ENCODE assay signal across 15 cellular contexts in the genomic region with DNA sequence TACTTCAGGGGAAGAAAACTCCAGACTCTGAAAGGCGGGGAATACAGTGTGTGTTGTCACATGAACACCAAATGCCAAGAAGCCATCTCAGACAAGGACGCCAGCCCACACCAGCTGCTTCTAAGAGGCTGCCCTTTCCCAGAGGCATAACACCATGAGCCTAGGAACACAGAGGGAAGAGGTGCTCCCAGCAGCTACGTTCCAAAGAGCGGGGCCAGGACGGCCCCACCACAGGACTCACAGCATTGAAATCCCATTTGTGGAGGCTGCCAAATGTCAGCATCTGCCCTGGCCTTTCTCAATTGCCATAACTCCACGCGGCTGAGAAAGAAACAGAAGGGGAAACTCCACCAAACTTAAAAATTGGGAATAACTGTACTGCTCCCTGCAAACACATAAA. TPM values are rescaled to one million over a fixed set of nuclear protein-coding genes. Genes with fewer than 3 reads are reported as not detected.
A peak's percentile ranks its signal among the peaks of the same experiment; 100 is the strongest.
DNase-seq lines count a peak whose midpoint lies in the region; ATAC-seq, FAIRE-seq and TF ChIP-seq lines count a peak whose summit lies in the region.
"Had no signal": no experiment of that assay in that cellular context is flagged by ENCODE, and none has a peak within 500 bp of the region (broad histone marks: within the 10 kb centered on the region; RNA-seq: fewer than 3 reads in every experiment).

No MANE protein-coding gene starts in this region.

- peak overlapping the region; percentile 49 for H3K18ac ChIP-seq in neuronal stem cell (ENCODE audit: low read length)

- TF ChIP-seq RAD21 in A549 (conservative IDR thresholded peaks at IDR 0.05 in 1 of 2, IDR thresholded peaks at IDR 0.05 in 1 of 2) = no peak

- no peak overlapping the region for H4K8ac ChIP-seq in neuronal stem cell (ENCODE audit: low read depth, low read length)

- H3K27ac ChIP-seq in A549 = peak overlapping the region; percentile 82 to 89
- H3K27ac ChIP-seq in neuronal stem cell (replicated peaks; ENCODE audit: low read length) = no peak overlapping the region
- no peak overlapping the region for H3K27ac ChIP-seq in OCI-LY7 (ENCODE audit: low read depth, low read length, poor library complexity, severe bottlenecking)
- H3K27ac ChIP-seq: SJCRH30 had no signal

- no peak for DNase-seq in A549 (ENCODE audit: low read depth in 1 of 2, low spot score in 1 of 2)
- DNase-seq in MG63 = peak; percentile 61
- peak; percentile 59 to 83 for DNase-seq in foreskin fibroblast
- no peak for DNase-seq in neuronal stem cell (ENCODE audit: low spot score)
- no peak for DNase-seq in immature natural killer cell
- DNase-seq in OCI-LY7 (ENCODE audit: low spot score) = no peak
- no peak for DNase-seq in NCI-H345 (lab: John Stamatoyannopoulos, UW)
- DNase-seq: activated naive CD4-positive, alpha-beta T cell treated with anti-CD3 and anti-CD28 coated beads, Interleukin-2, amount 50 U/mL, for 16 hours; cortex of kidney; naive thymus-derived CD4-positive, alpha-beta T cell; NCI-H187 treated with DMSO at 0.1 percent for 48 hours; NK-92 treated with Interleukin-12 subunit alpha and Interleukin-12 subunit beta, amount 100 ng/mL, for 24 hours; SJCRH30 had no signal

- H3K27me3 ChIP-seq in MG63 (no peaks in the 10 kb centered on the region), neuronal stem cell (ENCODE audit: control insufficient read depth in 3 of 3, insufficient read depth in 3 of 3, low read depth in 1 of 3, low read length in 3 of 3) (no peaks in the 10 kb centered on the region)

- peaks cover 46 to 47% of the 10 kb centered on the region in 2 donors for H3K4me1 Mint-ChIP-seq in immature natural killer cell

- no peak overlapping the region for H2AK5ac ChIP-seq in neuronal stem cell (ENCODE audit: low read depth, low read length)

- FAIRE-seq in A549 (lab: Jason Lieb, UNC) = no peak

- H3K36me3 Mint-ChIP-seq in immature natural killer cell = no peaks in the 10 kb centered on the region
- H3K36me3 Mint-ChIP-seq: naive thymus-derived CD4-positive, alpha-beta T cell had no signal

- peaks cover 2 to 20% (median 6%) of the 10 kb centered on the region in 3 donors for H3K27me3 Mint-ChIP-seq in immature natural killer cell (ENCODE audit: low read depth in 3 of 3)
- H3K27me3 Mint-ChIP-seq: type B pancreatic cell had no signal

- no peak overlapping the region for H2BK120ac ChIP-seq in neuronal stem cell (ENCODE audit: low read depth, low read length)

- no peaks in the 10 kb centered on the region for H3K79me1 ChIP-seq in neuronal stem cell (ENCODE audit: low read depth, low read length)

- TF ChIP-seq EP300 in A549 (IDR thresholded peaks at IDR 0.05) = no peak

- no peak overlapping the region for H3K27ac Mint-ChIP-seq in immature natural killer cell

- H2AFZ ChIP-seq in neuronal stem cell (ENCODE audit: low read length) (peak overlapping the region; percentile 63), OCI-LY7 (ENCODE audit: low read length) (no peak overlapping the region)

- no peak overlapping the region for H4K91ac ChIP-seq in neuronal stem cell (ENCODE audit: low read depth, low read length, poor library complexity)

- CTCF ChIA-PET in A549 (lab: Yijun Ruan, JAX) = interaction anchor here (1.3 to 3.6 kb wide), 7 partner anchors 9 to 33 kb away, joined by 3 to 15 read pairs (median 6); no protein-coding TSS in a partner anchor
- CTCF ChIA-PET in OCI-LY7 (lab: Charles Lee; ENCODE audit: unreplicated experiment) = no interaction called here

- no peaks in the 10 kb centered on the region for H3K9me3 ChIP-seq in A549
- H3K9me3 ChIP-seq in MG63 = no peaks in the 10 kb centered on the region
- peaks cover 0 to 2% of the 10 kb centered on the region in 2 donors for H3K9me3 ChIP-seq in neuronal stem cell (replicated peaks in 1 of 2; ENCODE audit: control insufficient read depth in 2 of 2, insufficient read depth in 1 of 2, low read depth in 1 of 2, low read length in 2 of 2)
- no peaks in the 10 kb centered on the region for H3K9me3 ChIP-seq in OCI-LY7 (ENCODE audit: low read length)
- H3K9me3 ChIP-seq: SJCRH30 had no signal

- no peak for TF ChIP-seq POLR2A in A549 (IDR thresholded peaks at IDR 0.05; ENCODE audit: low read length)

- ATAC-seq in A549 = peak in 1 of 2 experiments; percentile 16; a peak in 3 of 6 replicates
- ATAC-seq in HG03571 (IDR thresholded peaks at IDR 0.05; ENCODE audit: unreplicated experiment) = no peak
- ATAC-seq: naive thymus-derived CD4-positive, alpha-beta T cell had no signal

- H3K23ac ChIP-seq in neuronal stem cell (ENCODE audit: low read depth, low read length, poor library complexity) = no peak overlapping the region

- WGBS in A549 (ENCODE audit: missing lambda C conversion rate) = 94% methylated on average over 7 of the region's 7 CpGs
- WGBS in neuronal stem cell (ENCODE audit: extremely low coverage in 2 of 2, insufficient read length in 2 of 2, insufficient replicate concordance in 1 of 2), 2 donors = no CpG with 5 or more reads among the region's 7 CpGs

- no peak overlapping the region for H3K9ac ChIP-seq in neuronal stem cell (ENCODE audit: low read depth, low read length, poor library complexity)

- no peak overlapping the region for H3K14ac ChIP-seq in neuronal stem cell (ENCODE audit: low read length)

- no peak overlapping the region for H3K4ac ChIP-seq in neuronal stem cell (ENCODE audit: low read length)

- no TSS peak for BruUV-seq in OCI-LY7 (replicated peaks; lab: Mats Ljungman, UMichigan)

- H3K4me3 ChIP-seq in A549 (no peak overlapping the region), MG63 (no peak overlapping the region), foreskin fibroblast (ENCODE audit: low read depth in 1 of 2, low read length in 2 of 2) (no peak overlapping the region), neuronal stem cell (ENCODE audit: low read length in 2 of 2) (no peak overlapping the region), OCI-LY7 (ENCODE audit: low read depth, low read length, poor library complexity, severe bottlenecking) (no peak overlapping the region)
- H3K4me3 ChIP-seq: SJCRH30 had no signal

- H3K9me2 ChIP-seq in OCI-LY7 (ENCODE audit: insufficient read depth, low read length) = no peaks in the 10 kb centered on the region

- H3K4me1 ChIP-seq in A549 (peaks cover 33% of the 10 kb centered on the region), neuronal stem cell (ENCODE audit: control insufficient read depth in 2 of 2, insufficient read depth in 1 of 2, low read depth in 1 of 2, low read length in 2 of 2) (peaks cover 0 to 2% of the 10 kb centered on the region in 2 donors), OCI-LY7 (ENCODE audit: insufficient read depth, low read length, poor library complexity, severe bottlenecking) (peaks cover 3% of the 10 kb centered on the region)
- H3K4me1 ChIP-seq: SJCRH30 had no signal

- H3K79me2 ChIP-seq in OCI-LY7 (ENCODE audit: insufficient read depth, low read depth, low read length) = no peaks in the 10 kb centered on the region

- no peaks in the 10 kb centered on the region for H3K9me3 Mint-ChIP-seq in immature natural killer cell
- H3K9me3 Mint-ChIP-seq: naive thymus-derived CD4-positive, alpha-beta T cell had no signal

- POLR2A ChIA-PET in A549 (lab: Yijun Ruan, JAX) (interaction anchor here (1.3 to 1.9 kb wide), 4 partner anchors 15 to 28 kb away, joined by 3 to 17 read pairs (median 8); a partner anchor contains a TSS), OCI-LY7 (lab: Charles Lee) (no interaction called here)

- H3K36me3 ChIP-seq in MG63 = no peaks in the 10 kb centered on the region
- H3K36me3 ChIP-seq in neuronal stem cell (replicated peaks in 1 of 2; ENCODE audit: control insufficient read depth in 2 of 2, insufficient read depth in 2 of 2, low read length in 2 of 2) = no peaks in the 10 kb centered on the region
- no peaks in the 10 kb centered on the region for H3K36me3 ChIP-seq in OCI-LY7 (ENCODE audit: insufficient read depth, low read length)
- H3K36me3 ChIP-seq: SJCRH30 had no signal

- intact Hi-C loops in OCI-LY7 (cut with micrococcal nuclease; ENCODE audit: unreplicated experiment) = no loop called here

- no peak overlapping the region for H2BK5ac ChIP-seq in neuronal stem cell (ENCODE audit: low read length)

- H2BK15ac ChIP-seq in neuronal stem cell (ENCODE audit: low read length) = no peak overlapping the region

- H3K4me3 Mint-ChIP-seq in immature natural killer cell = no peak overlapping the region
- H3K4me3 Mint-ChIP-seq: type B pancreatic cell had no signal

- no peaks in the 10 kb centered on the region for H4K20me1 ChIP-seq in OCI-LY7 (ENCODE audit: insufficient read depth, low read length)

- H3K4me2 ChIP-seq in A549 = peak overlapping the region; percentile 79
- no peak overlapping the region for H3K4me2 ChIP-seq in neuronal stem cell (ENCODE audit: insufficient read depth, low read length, poor library complexity, severe bottlenecking)
- no peak overlapping the region for H3K4me2 ChIP-seq in OCI-LY7 (ENCODE audit: low read length)

- TF ChIP-seq CTCF in A549 (IDR thresholded peaks at IDR 0.05) (no peak), foreskin fibroblast (IDR thresholded peaks at IDR 0.05; ENCODE audit: low read depth, low read length) (no peak), OCI-LY7 (conservative IDR thresholded peaks at IDR 0.05; ENCODE audit: low read length) (no peak)

- no peak overlapping the region for H2BK12ac ChIP-seq in neuronal stem cell (ENCODE audit: low read length)

TF ChIP-seq in A549, 52 proteins besides CTCF, POLR2A, EP300 and RAD21:
- TF ChIP-seq, protein P1, sequence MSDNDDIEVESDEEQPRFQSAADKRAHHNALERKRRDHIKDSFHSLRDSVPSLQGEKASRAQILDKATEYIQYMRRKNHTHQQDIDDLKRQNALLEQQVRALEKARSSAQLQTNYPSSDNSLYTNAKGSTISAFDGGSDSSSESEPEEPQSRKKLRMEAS (IDR thresholded peaks at IDR 0.05) = no peak

RNA-seq across cellular contexts. Expression of a gene that starts 20.1 kb away (rescaled TPM):
- polyA plus RNA-seq in A549 (2011; rRNA removed) (177 and 228 TPM in 2 replicates), A549 (2017; fragmentation: RNase III; extraction: RNeasy Plus Mini Kit Qiagen cat#74134 plus additional on column Dnase treatment) (87.8 to 221 TPM (median 181 TPM) in 3 replicates), immature natural killer cell (1,000 to 10,000 TPM in 2 of 3 donors, 100 to 1,000 TPM in 1; 816 to 1,425 (median 1,420) TPM)
- 988 and 1,180 TPM in 2 replicates for polyA plus RNA-seq in A549 (2012; cell fraction: cytosol; rRNA removed)
- polyA plus RNA-seq in A549 (2012; cell fraction: nucleus; rRNA removed) = 636 and 701 TPM in 2 replicates
- 112 and 167 TPM in 2 replicates for polyA minus RNA-seq in A549 (2011; rRNA and poly(A)+ RNA removed)
- 64.1 and 77.3 TPM in 2 replicates for total RNA-seq in MG63 (2014; rRNA removed; shearing (Covaris generic); ENCODE audit: low replicate concordance)
- 252 TPM for polyA plus RNA-seq in neuronal stem cell (2013, experiment 1 of 2)
- 263 TPM for polyA plus RNA-seq in neuronal stem cell (2013, experiment 2 of 2)
- 439 and 498 TPM in 2 replicates for total RNA-seq in OCI-LY7 (2014; rRNA removed; shearing (Covaris generic))
- 69.8 and 79.3 TPM in 2 replicates for total RNA-seq in OCI-LY7 (2022)

Comparison
In these comparisons a context has a peak if more than half of its experiments do, and no peak if none do; other contexts are left out.
1. DNase-seq: peak in MG63 (single experiment) and foreskin fibroblast (2 of 2); none in A549 (0 of 2), neuronal stem cell (single experiment), immature natural killer cell (0 of 3), OCI-LY7 (single experiment) and NCI-H345 (single experiment).
2. H3K27ac ChIP-seq: peak in A549 (2 of 2); none in neuronal stem cell (single experiment) and OCI-LY7 (single experiment).